19 cellular contexts compared by ENCODE assay signal in genomic region chr5:50800410-50800809, GRCh38.
"Had no signal": no experiment of that assay in that cellular context is flagged by ENCODE, and none has a peak within 500 bp of the region (broad histone marks: within the 10 kb centered on the region; RNA-seq: fewer than 3 reads in every experiment).

No MANE protein-coding gene starts in this region.

- DNase-seq: activated CD4-positive, alpha-beta T cell treated with anti-CD3 and anti-CD28 coated beads for 4 hours; activated CD4-positive, alpha-beta T cell treated with anti-CD3 and anti-CD28 coated beads, Interleukin-2, amount 50 U/mL, for 48 hours; activated CD4-positive, CD25-positive, alpha-beta regulatory T cell; activated CD8-positive, alpha-beta memory T cell treated with anti-CD3 and anti-CD28 coated beads, Interleukin-2, amount 50 U/mL, for 48 hours; activated effector memory CD4-positive, alpha-beta T cell treated with anti-CD3 and anti-CD28 coated beads, Interleukin-2, amount 50 U/mL, for 16 hours; activated naive CD4-positive, alpha-beta T cell treated with anti-CD3 and anti-CD28 coated beads, Interleukin-2, amount 10 ng/mL, durations not matched to agents 7 days and 5 days; activated T-cell treated with anti-CD3 and anti-CD28 coated beads, Interleukin-2, amount 50 U/mL, for 48 hours; anterior cingulate cortex; body of pancreas; foreskin fibroblast; left lung; naive thymus-derived CD8-positive, alpha-beta T cell; ovary; stimulated activated CD4-positive, alpha-beta T cell treated with anti-CD3 and anti-CD28 coated beads, Interleukin-2, amount 100 ng/mL, for 48 hours; stimulated activated naive CD8-positive, alpha-beta T cell treated with anti-CD3 and anti-CD28 coated beads, Interleukin-15, Interleukin-2, amounts not matched to agents 100 U/mL and 50 U/mL, for 24 hours; T-helper 17 cell; upper lobe of left lung had no signal

- H3K27ac ChIP-seq: body of pancreas, left lung, ovary, prostate gland, upper lobe of left lung had no signal

- H3K4me3 ChIP-seq: body of pancreas, left lung, lung, ovary, prostate gland, upper lobe of left lung had no signal

- H3K27ac Mint-ChIP-seq: activated naive CD4-positive, alpha-beta T cell treated with anti-CD3 and anti-CD28 coated beads, Interleukin-2, amount 10 ng/mL, durations not matched to agents 7 days and 5 days; T-helper 17 cell had no signal

- H3K9me3 ChIP-seq: body of pancreas, ovary, prostate gland had no signal

- H3K27me3 ChIP-seq: body of pancreas, left lung, ovary, upper lobe of left lung had no signal

- H3K36me3 ChIP-seq: ovary, prostate gland had no signal

- ATAC-seq: body of pancreas; left lung; naive thymus-derived CD8-positive, alpha-beta T cell; stimulated activated naive CD8-positive, alpha-beta T cell treated with anti-CD3 and anti-CD28 coated beads, Interleukin-15, Interleukin-2, amounts not matched to agents 100 U/mL and 50 U/mL, for 24 hours; T-helper 17 cell had no signal

- H3K4me1 Mint-ChIP-seq: activated naive CD4-positive, alpha-beta T cell treated with anti-CD3 and anti-CD28 coated beads, Interleukin-2, amount 10 ng/mL, durations not matched to agents 7 days and 5 days; T-helper 17 cell had no signal

- H3K4me1 ChIP-seq: body of pancreas, left lung, prostate gland, upper lobe of left lung had no signal

- H3K27me3 Mint-ChIP-seq: activated naive CD4-positive, alpha-beta T cell treated with anti-CD3 and anti-CD28 coated beads, Interleukin-2, amount 10 ng/mL, durations not matched to agents 7 days and 5 days; naive thymus-derived CD8-positive, alpha-beta T cell; T-helper 17 cell had no signal

- H3K4me3 Mint-ChIP-seq: activated naive CD4-positive, alpha-beta T cell treated with anti-CD3 and anti-CD28 coated beads, Interleukin-2, amount 10 ng/mL, durations not matched to agents 7 days and 5 days; T-helper 17 cell had no signal
